In genomic region chr9:133928248-133928764, GRCh38 we compare ENCODE assay signal across 21 cellular contexts.
DNase-seq lines count a peak whose midpoint lies in the region; ATAC-seq and TF ChIP-seq lines count a peak whose summit lies in the region.
"Had no signal": no experiment of that assay in that cellular context is flagged by ENCODE, and none has a peak within 500 bp of the region (broad histone marks: within the 10 kb centered on the region; RNA-seq: fewer than 3 reads in every experiment).

No MANE protein-coding gene starts in this region.

- H3K36me3 Mint-ChIP-seq in Calu3 (ENCODE audit: insufficient read depth, unreplicated experiment) (peaks cover 20% of the 10 kb centered on the region), brain (peaks cover 42% of the 10 kb centered on the region), neural progenitor cell (peaks cover 15% of the 10 kb centered on the region)

- no peaks in the 10 kb centered on the region for H3K36me3 ChIP-seq in neural progenitor cell
- H3K36me3 ChIP-seq in left ventricle myocardium inferior, result no peaks in the 10 kb centered on the region
- no peaks in the 10 kb centered on the region for H3K36me3 ChIP-seq in heart right ventricle

- peaks cover 2% of the 10 kb centered on the region for H3K9me3 Mint-ChIP-seq in Calu3 (ENCODE audit: low read depth, unreplicated experiment)
- peaks cover 0 to 8% (median 4%) of the 10 kb centered on the region in 5 experiments for H3K9me3 Mint-ChIP-seq in brain
- H3K9me3 Mint-ChIP-seq in neural progenitor cell, result no peaks in the 10 kb centered on the region

- no peak for ATAC-seq in heart right ventricle
- ATAC-seq: lower lobe of right lung; stimulated activated naive CD8-positive, alpha-beta T cell treated with anti-CD3 and anti-CD28 coated beads, Interleukin-15, amount 100 ng/mL, for 72 hours had no signal

- TF ChIP-seq CTCF in Calu3 (IDR thresholded peaks at IDR 0.05; ENCODE audit: unreplicated experiment) (no peak), brain (conservative IDR thresholded peaks at IDR 0.05) (no peak), neural progenitor cell (IDR thresholded peaks at IDR 0.05) (no peak), left ventricle myocardium inferior (IDR thresholded peaks at IDR 0.05; ENCODE audit: borderline replicate concordance) (no peak), heart right ventricle (IDR thresholded peaks at IDR 0.05) (no peak)

- H3K27ac ChIP-seq in neural progenitor cell (no peak overlapping the region), left ventricle myocardium inferior (replicated peaks) (no peak overlapping the region), heart right ventricle (no peak overlapping the region)
- H3K27ac ChIP-seq: lower lobe of right lung, tibial nerve had no signal

- H3K27me3 Mint-ChIP-seq in Calu3 (ENCODE audit: unreplicated experiment) (no peaks in the 10 kb centered on the region), brain (no peaks in the 10 kb centered on the region), neural progenitor cell (ENCODE audit: insufficient read depth, low read depth) (peaks cover 5% of the 10 kb centered on the region)
- H3K27me3 Mint-ChIP-seq: stimulated activated naive CD8-positive, alpha-beta T cell treated with anti-CD3 and anti-CD28 coated beads, Interleukin-15, amount 100 ng/mL, for 72 hours had no signal

- no peak overlapping the region for H3K4me3 ChIP-seq in neural progenitor cell
- no peak overlapping the region for H3K4me3 ChIP-seq in left ventricle myocardium inferior
- H3K4me3 ChIP-seq in heart right ventricle, result no peak overlapping the region
- H3K4me3 ChIP-seq: dorsolateral prefrontal cortex, lower lobe of right lung, tibial nerve had no signal

- H3K4me3 Mint-ChIP-seq in Calu3 (ENCODE audit: low read depth, unreplicated experiment) (peak overlapping the region; percentile 8), brain (peak overlapping the region; percentile 36 to 80 (median 51)), neural progenitor cell (no peak overlapping the region)
- H3K4me3 Mint-ChIP-seq: stimulated activated naive CD8-positive, alpha-beta T cell treated with anti-CD3 and anti-CD28 coated beads, Interleukin-15, amount 100 ng/mL, for 72 hours had no signal

- 85 to 87% methylated on average over 14 of the region's 14 CpGs for WGBS in heart right ventricle, 2 donors

- CTCF ChIA-PET in Calu3 (lab: Charles Lee), result no interaction called here

- H3F3A ChIP-seq in neural progenitor cell (ENCODE audit: low read depth), result no peaks in the 10 kb centered on the region

- H3K4me1 Mint-ChIP-seq in Calu3 (ENCODE audit: low read depth, unreplicated experiment), result peaks cover 25% of the 10 kb centered on the region
- peaks cover 82% of the 10 kb centered on the region for H3K4me1 Mint-ChIP-seq in brain
- H3K4me1 Mint-ChIP-seq in neural progenitor cell, result peaks cover 34% of the 10 kb centered on the region

- H3K9ac ChIP-seq in neural progenitor cell, result no peak overlapping the region

- H3K79me2 ChIP-seq in neural progenitor cell (ENCODE audit: low read depth), result peaks cover 52% of the 10 kb centered on the region

- no peak overlapping the region for H3K27ac Mint-ChIP-seq in Calu3 (ENCODE audit: unreplicated experiment)
- peak overlapping the region; percentile 91 to 99 (median 96) for H3K27ac Mint-ChIP-seq in brain
- H3K27ac Mint-ChIP-seq in neural progenitor cell, result peak overlapping the region; percentile 46
- H3K27ac Mint-ChIP-seq: stimulated activated naive CD8-positive, alpha-beta T cell treated with anti-CD3 and anti-CD28 coated beads, Interleukin-15, amount 100 ng/mL, for 72 hours had no signal

- H2AFZ ChIP-seq in neural progenitor cell (replicated peaks), result no peak overlapping the region

- peak; percentile 34 for DNase-seq in Calu3
- peak; percentile 61 for DNase-seq in NCI-H146 (lab: John Stamatoyannopoulos, UW)
- no peak for DNase-seq in neural progenitor cell (ENCODE audit: low spot score)
- DNase-seq in RPMI8226, result no peak
- no peak for DNase-seq in cardiac septum (ENCODE audit: low spot score)
- no peak for DNase-seq in left ventricle myocardium inferior
- no peak for DNase-seq in heart right ventricle
- DNase-seq: activated CD4-positive, alpha-beta T cell treated with anti-CD3 and anti-CD28 coated beads for 4 hours; activated naive CD4-positive, alpha-beta T cell treated with Interleukin-2 at 50 U/mL for 16 hours; activated T-cell treated with anti-CD3 and anti-CD28 coated beads, Interleukin-2, amount 50 U/mL, for 48 hours; central memory CD4-positive, alpha-beta T cell; DND-41; lower lobe of right lung; NCI-H1048; NCI-H2171 treated with DMSO at 0.1 percent for 48 hours; SHP77; stimulated activated CD4-positive, alpha-beta T cell treated with anti-CD3 and anti-CD28 coated beads, Interleukin-4, amount 100 ng/mL, for 24 hours; stimulated activated naive CD8-positive, alpha-beta T cell treated with anti-CD3 and anti-CD28 coated beads, Interleukin-15, amount 100 ng/mL, for 72 hours had no signal

- intact Hi-C loops in Calu3 (cut with micrococcal nuclease; ENCODE audit: unreplicated experiment), result no loop called here
- intact Hi-C loops in cardiac septum (cut with DNase I), result loop anchor here (5.0 kb wide), 1 partner anchor 54 kb away; no protein-coding TSS in a partner anchor
- intact Hi-C loops in left ventricle myocardium inferior (cut with micrococcal nuclease), result no loop called here
- intact Hi-C loops in heart right ventricle (cut with DNase I), result no loop called here

- H3K4me2 ChIP-seq in neural progenitor cell, result no peak overlapping the region

- H3K27me3 ChIP-seq in neural progenitor cell (no peaks in the 10 kb centered on the region), left ventricle myocardium inferior (ENCODE audit: low read depth) (no peaks in the 10 kb centered on the region), heart right ventricle (no peaks in the 10 kb centered on the region)
- H3K27me3 ChIP-seq: dorsolateral prefrontal cortex, tibial nerve had no signal

- no TSS peak for BruUV-seq in Calu3 (replicated peaks; lab: Mats Ljungman, UMichigan)

- peaks cover 51% of the 10 kb centered on the region for H4K20me1 ChIP-seq in neural progenitor cell (ENCODE audit: low read depth)

- H3K9me3 ChIP-seq in neural progenitor cell (ENCODE audit: low read depth) (no peaks in the 10 kb centered on the region), left ventricle myocardium inferior (replicated peaks) (no peaks in the 10 kb centered on the region), heart right ventricle (no peaks in the 10 kb centered on the region)
- H3K9me3 ChIP-seq: lower lobe of right lung, tibial nerve had no signal

- H3K4me1 ChIP-seq in neural progenitor cell (peaks cover 5% of the 10 kb centered on the region), left ventricle myocardium inferior (peaks cover 16% of the 10 kb centered on the region), heart right ventricle (peaks cover 2 to 18% (median 10%) of the 10 kb centered on the region in 9 donors)

Comparison
In these comparisons a context has a peak if more than half of its experiments do, and no peak if none do; other contexts are left out.
1. DNase-seq: peak in Calu3 (single experiment) and NCI-H146 (single experiment); none in neural progenitor cell (single experiment), RPMI8226 (single experiment), cardiac septum (single experiment), left ventricle myocardium inferior (single experiment) and heart right ventricle (0 of 2).